Comparison of ENCODE assay signal across 15 cellular contexts in the genomic region with DNA sequence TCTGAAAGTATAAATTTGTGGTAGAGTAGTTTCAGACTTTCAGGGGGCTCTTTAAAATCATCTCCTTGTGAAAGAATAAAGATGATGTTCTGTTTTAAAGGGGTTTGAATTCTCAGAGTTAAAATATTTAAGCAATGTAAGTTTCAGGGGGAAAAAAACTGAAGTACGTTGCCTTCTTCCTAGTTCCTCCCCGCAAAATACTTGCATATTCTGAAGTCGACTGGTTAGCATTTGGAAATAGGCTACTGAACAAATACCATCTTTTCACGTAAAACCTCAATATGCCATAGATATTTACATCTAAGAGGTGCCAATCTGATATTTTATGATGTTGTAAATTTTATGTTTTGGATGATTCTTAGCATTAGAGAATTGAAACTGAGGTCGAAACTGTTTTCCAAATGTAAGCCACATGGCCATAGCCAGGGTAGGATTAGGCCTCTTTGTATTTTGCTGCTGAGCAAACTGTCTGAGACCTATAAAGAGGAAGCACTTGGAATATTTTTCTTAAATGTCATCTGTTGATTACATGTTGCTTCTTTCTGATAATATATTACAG.
DNase-seq lines count a peak whose midpoint lies in the region; TF ChIP-seq lines count a peak whose summit lies in the region.
"Had no signal": no experiment of that assay in that cellular context is flagged by ENCODE, and none has a peak within 500 bp of the region (broad histone marks: within the 10 kb centered on the region; RNA-seq: fewer than 3 reads in every experiment).

No MANE protein-coding gene starts in this region.

- no peak for TF ChIP-seq POLR2A in esophagus muscularis mucosa (IDR thresholded peaks at IDR 0.05; ENCODE audit: low read depth)

- H3K27me3 Mint-ChIP-seq in activated CD4-positive, alpha-beta T cell treated with anti-CD3 and anti-CD28 coated beads, Interleukin-2, amount 10 ng/mL, durations not matched to agents 7 days and 5 days = no peaks in the 10 kb centered on the region
- H3K27me3 Mint-ChIP-seq: activated B cell treated with CpG ODN at 0.5 μM for 24 hours had no signal

- POLR2A ChIA-PET in activated CD4-positive, alpha-beta T cell treated with anti-CD3 and anti-CD28 coated beads, Interleukin-2, amount 10 ng/mL, durations not matched to agents 7 days and 5 days (lab: Charles Lee) = no interaction called here

- no peaks in the 10 kb centered on the region for H3K9me3 ChIP-seq in esophagus muscularis mucosa
- H3K9me3 ChIP-seq: neutrophil, suprapubic skin had no signal

- intact Hi-C loops in esophagus muscularis mucosa (cut with DNase I) = no loop called here

- H3K36me3 Mint-ChIP-seq in activated CD4-positive, alpha-beta T cell treated with anti-CD3 and anti-CD28 coated beads, Interleukin-2, amount 10 ng/mL, durations not matched to agents 7 days and 5 days (ENCODE audit: low read depth) = peaks cover 25% of the 10 kb centered on the region

- no peaks in the 10 kb centered on the region for H3K27me3 ChIP-seq in esophagus muscularis mucosa
- H3K27me3 ChIP-seq: suprapubic skin had no signal

- H3K27ac ChIP-seq in esophagus muscularis mucosa (replicated peaks in 1 of 4) = no peak overlapping the region
- H3K27ac ChIP-seq: neutrophil, suprapubic skin had no signal

- no peak overlapping the region for H3K4me3 ChIP-seq in cardiac fibroblast (replicated peaks in 1 of 2; ENCODE audit: low read depth in 2 of 2, low read length in 2 of 2)
- H3K4me3 ChIP-seq in esophagus muscularis mucosa = no peak overlapping the region
- H3K4me3 ChIP-seq: suprapubic skin had no signal

- no peak for TF ChIP-seq EP300 in esophagus muscularis mucosa (IDR thresholded peaks at IDR 0.05)

- H3K36me3 ChIP-seq in esophagus muscularis mucosa = peaks cover 0 to 5% (median 0%) of the 10 kb centered on the region in 4 donors
- H3K36me3 ChIP-seq: neutrophil, suprapubic skin had no signal

- no peak overlapping the region for H3K4me3 Mint-ChIP-seq in activated CD4-positive, alpha-beta T cell treated with anti-CD3 and anti-CD28 coated beads, Interleukin-2, amount 10 ng/mL, durations not matched to agents 7 days and 5 days
- H3K4me3 Mint-ChIP-seq: activated B cell treated with CpG ODN at 0.5 μM for 24 hours had no signal

- peak overlapping the region; percentile 86 for H3K27ac Mint-ChIP-seq in activated CD4-positive, alpha-beta T cell treated with anti-CD3 and anti-CD28 coated beads, Interleukin-2, amount 10 ng/mL, durations not matched to agents 7 days and 5 days
- H3K27ac Mint-ChIP-seq: activated B cell treated with CpG ODN at 0.5 μM for 24 hours had no signal

- CTCF ChIA-PET in activated CD4-positive, alpha-beta T cell treated with anti-CD3 and anti-CD28 coated beads, Interleukin-2, amount 10 ng/mL, durations not matched to agents 7 days and 5 days (lab: Charles Lee) = no interaction called here

- 71% methylated on average over 5 of the region's 5 CpGs for WGBS in esophagus muscularis mucosa

- H3K4me1 Mint-ChIP-seq in activated CD4-positive, alpha-beta T cell treated with anti-CD3 and anti-CD28 coated beads, Interleukin-2, amount 10 ng/mL, durations not matched to agents 7 days and 5 days = peaks cover 53% of the 10 kb centered on the region

- H3K9me3 Mint-ChIP-seq in activated CD4-positive, alpha-beta T cell treated with anti-CD3 and anti-CD28 coated beads, Interleukin-2, amount 10 ng/mL, durations not matched to agents 7 days and 5 days = peaks cover 15% of the 10 kb centered on the region
- H3K9me3 Mint-ChIP-seq: activated B cell treated with CpG ODN at 0.5 μM for 24 hours had no signal

- DNase-seq in activated CD4-positive, alpha-beta T cell treated with anti-CD3 and anti-CD28 coated beads, Interleukin-2, amount 10 ng/mL, durations not matched to agents 7 days and 5 days = no peak
- DNase-seq in activated CD4-positive, alpha-beta T cell treated with anti-CD3 and anti-CD28 coated beads, Interleukin-2, amount 50 U/mL, for 48 hours = no peak
- DNase-seq in MV-4-11 (lab: John Stamatoyannopoulos, UW) (peak; percentile 85), cardiac fibroblast (ENCODE audit: low read depth in 2 of 2) (peak; percentile 36 to 41), pons (ENCODE audit: low spot score) (peak; percentile 31), GM20000 (ENCODE audit: low spot score) (no peak), esophagus muscularis mucosa (ENCODE audit: extremely low spot score) (no peak), midbrain (lab: John Stamatoyannopoulos, UW) (no peak)
- DNase-seq: ACHN, activated B cell treated with CpG ODN at 0.5 μM for 24 hours, activated T-cell treated with anti-CD3 and anti-CD28 coated beads for 4 hours, amniotic stem cell, NCI-H2107 had no signal

- H3K4me1 ChIP-seq in esophagus muscularis mucosa = no peaks in the 10 kb centered on the region
- H3K4me1 ChIP-seq: suprapubic skin had no signal

- TF ChIP-seq CTCF in cardiac fibroblast (IDR thresholded peaks at IDR 0.05; ENCODE audit: low read depth, low read length) (no peak), GM20000 (IDR thresholded peaks at IDR 0.05; ENCODE audit: extremely low read depth, missing control alignments) (no peak), esophagus muscularis mucosa (IDR thresholded peaks at IDR 0.05) (no peak)

Comparison
In these comparisons a context has a peak if more than half of its experiments do, and no peak if none do; other contexts are left out.
1. DNase-seq: peak in MV-4-11 (single experiment), cardiac fibroblast (2 of 2) and pons (single experiment); none in activated CD4-positive, alpha-beta T cell treated with anti-CD3 and anti-CD28 coated beads, Interleukin-2, amount 10 ng/mL, durations not matched to agents 7 days and 5 days (single experiment), activated CD4-positive, alpha-beta T cell treated with anti-CD3 and anti-CD28 coated beads, Interleukin-2, amount 50 U/mL, for 48 hours (0 of 2), GM20000 (single experiment), esophagus muscularis mucosa (single experiment) and midbrain (single experiment).